In genomic region chr1:186740324-186740723, GRCh38 we compare ENCODE assay signal across 1 cellular context.
A peak's percentile ranks its signal among the peaks of the same experiment; 100 is the strongest.
TF ChIP-seq lines count a peak whose summit lies in the region.

No MANE protein-coding gene starts in this region.

TF ChIP-seq in GM12878, 131 proteins besides CTCF, POLR2A, EP300 and RAD21 (continued from another document):
- no peak for TF ChIP-seq ZBTB11 (CRISPR knock-in tag; IDR thresholded peaks at IDR 0.05)
- no peak for TF ChIP-seq PBX3 (IDR thresholded peaks at IDR 0.05; ENCODE audit: insufficient replicate concordance, low read depth, low read length)
- no peak for TF ChIP-seq WRNIP1 (IDR thresholded peaks at IDR 0.05; ENCODE audit: borderline replicate concordance, low read depth, low read length)
- TF ChIP-seq BRCA1 (IDR thresholded peaks at IDR 0.05; ENCODE audit: low read depth, low read length), result no peak
- peak; percentile 78 for TF ChIP-seq CREB1 (IDR thresholded peaks at IDR 0.05; ENCODE audit: low read depth)
- TF ChIP-seq PAX5 (IDR thresholded peaks at IDR 0.05; ENCODE audit: borderline replicate concordance, low read depth, low read length), result no peak
- TF ChIP-seq NFIC (IDR thresholded peaks at IDR 0.05; ENCODE audit: low read depth, low read length), result peak; percentile 59; the same call in 1 of the 2 replicates
- no peak for TF ChIP-seq BACH1 (IDR thresholded peaks at IDR 0.05; ENCODE audit: borderline replicate concordance)
- TF ChIP-seq RUNX3 (IDR thresholded peaks at IDR 0.05; ENCODE audit: low read length), result peak; percentile 83
- TF ChIP-seq ZBTB40 (IDR thresholded peaks at IDR 0.05; ENCODE audit: borderline replicate concordance), result peak; percentile 70
- TF ChIP-seq USF1 (IDR thresholded peaks at IDR 0.05; ENCODE audit: borderline replicate concordance, extremely low read length, insufficient read depth, low read depth, low read length), result no peak
- no peak for TF ChIP-seq ETV6 (conservative IDR thresholded peaks at IDR 0.05 in 1 of 2, IDR thresholded peaks at IDR 0.05 in 1 of 2; ENCODE audit: borderline replicate concordance in 1 of 2, low read depth in 1 of 2)
- no peak for TF ChIP-seq ZNF384 (IDR thresholded peaks at IDR 0.05; ENCODE audit: borderline replicate concordance, low read depth, low read length)
- no peak for TF ChIP-seq PKNOX1 (IDR thresholded peaks at IDR 0.05)
- TF ChIP-seq CREM (IDR thresholded peaks at IDR 0.05; ENCODE audit: low read depth), result peak; percentile 55; the same call in 1 of the 2 replicates
- no peak for TF ChIP-seq NR2C2 (IDR thresholded peaks at IDR 0.05; ENCODE audit: borderline replicate concordance, control insufficient read depth, insufficient read length, low read depth)
- no peak for TF ChIP-seq IKZF2 (IDR thresholded peaks at IDR 0.05)
- TF ChIP-seq EED (IDR thresholded peaks at IDR 0.05; ENCODE audit: low read depth), result no peak
- TF ChIP-seq TBL1XR1 (IDR thresholded peaks at IDR 0.05; ENCODE audit: low read depth, low read length), result no peak
- peak; percentile 64 for TF ChIP-seq JUNB (IDR thresholded peaks at IDR 0.05)
- no peak for TF ChIP-seq RFX5 (IDR thresholded peaks at IDR 0.05; ENCODE audit: low read depth, low read length)
- TF ChIP-seq RELB (IDR thresholded peaks at IDR 0.05; ENCODE audit: low read depth), result no peak
- no peak for TF ChIP-seq EZH2 (IDR thresholded peaks at IDR 0.05; ENCODE audit: borderline replicate concordance, control insufficient read depth, low read depth, low read length)
- no peak for TF ChIP-seq MEF2B (IDR thresholded peaks at IDR 0.05; ENCODE audit: partially characterized antibody, poor library complexity, severe bottlenecking)
- no peak for TF ChIP-seq REST (IDR thresholded peaks at IDR 0.05; ENCODE audit: low read depth, low read length)
- TF ChIP-seq ATF7 (IDR thresholded peaks at IDR 0.05; ENCODE audit: low read depth), result no peak
- peak; percentile 52; the same call in 1 of the 2 replicates for TF ChIP-seq BCL11A (IDR thresholded peaks at IDR 0.05; ENCODE audit: low read depth, low read length)
- peak; percentile 48; the same call in 1 of the 2 replicates for TF ChIP-seq ATF2 (IDR thresholded peaks at IDR 0.05; ENCODE audit: low read length)
- 0 out of 2 replicates have a peak, but pooled peaks have one; percentile 12 for TF ChIP-seq MEF2A (IDR thresholded peaks at IDR 0.05; ENCODE audit: insufficient read depth, low read depth, low read length)
